In the genomic region with DNA sequence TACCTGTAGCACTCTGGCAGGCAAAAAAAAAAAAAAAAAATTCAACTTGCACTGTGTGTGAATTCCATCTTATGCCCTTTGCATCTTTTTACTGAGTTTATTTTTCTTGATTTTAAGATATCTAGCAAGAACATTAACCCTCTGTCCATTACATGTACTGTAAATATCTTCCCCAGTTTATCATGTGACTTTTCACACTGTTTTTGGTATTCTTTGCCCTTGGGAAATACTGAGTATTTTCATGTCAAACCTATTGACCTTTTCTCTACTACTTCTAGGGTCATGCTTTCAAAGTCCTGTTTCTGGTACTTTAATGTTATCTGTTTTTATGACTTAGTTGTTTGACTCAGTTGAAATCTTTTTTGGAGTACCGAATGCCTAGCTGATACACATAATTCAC, we compare ENCODE assay signal across 20 cellular contexts. TPM values are rescaled to one million over a fixed set of nuclear protein-coding genes. Genes with fewer than 3 reads are reported as not detected.
"Had no signal": no experiment of that assay in that cellular context is flagged by ENCODE, and none has a peak within 500 bp of the region (broad histone marks: within the 10 kb centered on the region; RNA-seq: fewer than 3 reads in every experiment).

No MANE protein-coding gene starts in this region.

- H3K4me2 ChIP-seq: SK-N-SH had no signal

- H3K27ac ChIP-seq: colonic mucosa, dorsolateral prefrontal cortex, thyroid gland, upper lobe of right lung had no signal

- H3K9me3 ChIP-seq: colonic mucosa, mucosa of descending colon, SK-N-SH, thyroid gland had no signal

- H3K4me1 ChIP-seq: colonic mucosa, upper lobe of right lung had no signal

- H3K27me3 Mint-ChIP-seq: activated CD4-positive, alpha-beta memory T cell treated with anti-CD3 and anti-CD28 coated beads for 36 hours; central memory CD8-positive, alpha-beta T cell; memory B cell; naive B cell had no signal

- DNase-seq: activated CD4-positive, alpha-beta memory T cell treated with anti-CD3 and anti-CD28 coated beads for 36 hours; activated naive CD4-positive, alpha-beta T cell treated with anti-CD3 and anti-CD28 coated beads for 36 hours; activated T-cell treated with anti-CD3 and anti-CD28 coated beads, Interleukin-2, amount 50 U/mL, for 48 hours; aorta; colonic mucosa; dorsolateral prefrontal cortex; heart right ventricle; islet precursor cell; left cardiac atrium; mucosa of descending colon; naive B cell; occipital lobe; SK-N-SH; stimulated activated CD4-positive, alpha-beta T cell treated with anti-CD3 and anti-CD28 coated beads, Interleukin-4, amount 100 ng/mL, for 24 hours; stimulated activated naive CD8-positive, alpha-beta T cell treated with anti-CD3 and anti-CD28 coated beads, Interleukin-15, Interleukin-2, amounts not matched to agents 100 U/mL and 50 U/mL, for 24 hours; thyroid gland; upper lobe of right lung had no signal

- H3K9ac ChIP-seq: SK-N-SH had no signal

- ATAC-seq: mucosa of descending colon; stimulated activated naive CD8-positive, alpha-beta T cell treated with anti-CD3 and anti-CD28 coated beads, Interleukin-15, Interleukin-2, amounts not matched to agents 100 U/mL and 50 U/mL, for 24 hours; upper lobe of right lung had no signal

- H3K27ac Mint-ChIP-seq: activated CD4-positive, alpha-beta memory T cell treated with anti-CD3 and anti-CD28 coated beads for 36 hours; activated naive CD4-positive, alpha-beta T cell treated with anti-CD3 and anti-CD28 coated beads for 36 hours; memory B cell had no signal

- H3K4me3 Mint-ChIP-seq: activated CD4-positive, alpha-beta memory T cell treated with anti-CD3 and anti-CD28 coated beads for 36 hours; activated naive CD4-positive, alpha-beta T cell treated with anti-CD3 and anti-CD28 coated beads for 36 hours; central memory CD8-positive, alpha-beta T cell; memory B cell; neural crest cell had no signal

- H3K27me3 ChIP-seq: colonic mucosa, dorsolateral prefrontal cortex, heart right ventricle, thyroid gland, upper lobe of right lung had no signal

- H3K4me3 ChIP-seq: colonic mucosa, dorsolateral prefrontal cortex, heart right ventricle, mucosa of descending colon, thyroid gland, upper lobe of right lung had no signal

- H3K36me3 ChIP-seq: colonic mucosa, thyroid gland had no signal

- H3K9me3 Mint-ChIP-seq: central memory CD8-positive, alpha-beta T cell had no signal

RNA-seq across cellular contexts. Expression of gene HUS1B, which starts 0.8 kb away (rescaled TPM):
- total RNA-seq: left cardiac atrium had no signal
